In genomic region chr20:23655551-23656211, GRCh38 we compare ENCODE assay signal across 12 cellular contexts. TPM values are rescaled to one million over a fixed set of nuclear protein-coding genes. Genes with fewer than 3 reads are reported as not detected.
DNase-seq lines count a peak whose midpoint lies in the region; ATAC-seq, FAIRE-seq and TF ChIP-seq lines count a peak whose summit lies in the region.
"Had no signal": no experiment of that assay in that cellular context is flagged by ENCODE, and none has a peak within 500 bp of the region (broad histone marks: within the 10 kb centered on the region; RNA-seq: fewer than 3 reads in every experiment).

No MANE protein-coding gene starts in this region.

- BruUV-seq in GM12878 (replicated peaks; lab: Mats Ljungman, UMichigan) = no TSS peak

- DNase-seq in GM23248 (peak; percentile 13), GM12878 (ENCODE audit: low read depth, low spot score) (no peak), kidney (peak; percentile 81), immature natural killer cell (no peak), HEK293T (ENCODE audit: extremely low spot score) (no peak)
- DNase-seq in stimulated activated CD8-positive, alpha-beta memory T cell treated with anti-CD3 and anti-CD28 coated beads, Interleukin-4, amount 100 ng/mL, for 48 hours = no peak
- DNase-seq: activated CD4-positive, alpha-beta memory T cell treated with anti-CD3 and anti-CD28 coated beads, Interleukin-2, amount 10 ng/mL, durations not matched to agents 7 days and 5 days; Caco-2; stimulated activated CD4-positive, alpha-beta T cell treated with anti-CD3 and anti-CD28 coated beads, Interleukin-4, amount 100 ng/mL, for 4 hours had no signal

- H3K36me3 Mint-ChIP-seq in immature natural killer cell = no peaks in the 10 kb centered on the region

- CTCF ChIA-PET in GM12878 (lab: Yijun Ruan, JAX) (interaction anchor here (0.9 kb wide), 1 partner anchor 341 kb away, joined by 4 read pairs; no protein-coding TSS in a partner anchor), HEK293T (lab: Yijun Ruan, JAX) (no interaction called here)

- H4K20me1 ChIP-seq in GM23248 (ENCODE audit: insufficient read depth) (no peaks in the 10 kb centered on the region), GM12878 (ENCODE audit: control insufficient read depth, insufficient read depth) (no peaks in the 10 kb centered on the region)

- no peak overlapping the region for H3K27ac ChIP-seq in GM23248
- no peak overlapping the region for H3K27ac ChIP-seq in GM12878 (ENCODE audit: control insufficient read depth, insufficient read depth)
- H3K27ac ChIP-seq in kidney (ENCODE audit: low read depth in 2 of 2, low read length in 2 of 2) = no peak overlapping the region

- peaks cover 4 to 12% (median 5%) of the 10 kb centered on the region in 3 donors for H3K27me3 Mint-ChIP-seq in immature natural killer cell (ENCODE audit: low read depth in 3 of 3)

- H2AFZ ChIP-seq in GM23248 = peak overlapping the region; percentile 71
- H2AFZ ChIP-seq in GM12878 (ENCODE audit: control insufficient read depth, low read depth, low read length) = no peak overlapping the region

- ATAC-seq in GM12878 (no peak; the same call in 1 of the 3 replicates), GM21447 (IDR thresholded peaks at IDR 0.05; ENCODE audit: unreplicated experiment) (no peak)

- in situ Hi-C loops in GM23248 (cut with MboI) = no loop called here
- in situ Hi-C loops in GM12878 (cut with MboI) = no loop called here

- RAD21 ChIA-PET in GM12878 (lab: Charles Lee; ENCODE audit: unreplicated experiment) = no interaction called here

- H3K4me3 Mint-ChIP-seq in immature natural killer cell = no peak overlapping the region
- H3K4me3 Mint-ChIP-seq: activated CD4-positive, alpha-beta memory T cell treated with anti-CD3 and anti-CD28 coated beads, Interleukin-2, amount 10 ng/mL, durations not matched to agents 7 days and 5 days had no signal

- no peaks in the 10 kb centered on the region for H3F3A ChIP-seq in GM23248 (ENCODE audit: insufficient read depth)

- H3K4me2 ChIP-seq in GM23248 (ENCODE audit: unreplicated experiment) (no peak overlapping the region), GM12878 (ENCODE audit: control insufficient read depth, insufficient read depth) (0 out of 2 replicates have a peak overlapping the region, but pooled peaks have one; percentile 25), skeletal muscle satellite cell (ENCODE audit: low read length) (peak overlapping the region; percentile 51)

- H3K9me2 ChIP-seq in GM23248 (ENCODE audit: insufficient read depth) = no peaks in the 10 kb centered on the region

- no peaks in the 10 kb centered on the region for H3K4me1 Mint-ChIP-seq in immature natural killer cell
- H3K4me1 Mint-ChIP-seq: activated CD4-positive, alpha-beta memory T cell treated with anti-CD3 and anti-CD28 coated beads, Interleukin-2, amount 10 ng/mL, durations not matched to agents 7 days and 5 days had no signal

- H3K4me1 ChIP-seq in GM23248 (ENCODE audit: insufficient read depth) (no peaks in the 10 kb centered on the region; the same call in 1 of the 2 replicates), GM12878 (ENCODE audit: control insufficient read depth, insufficient read depth, low read length) (peaks cover 6% of the 10 kb centered on the region), kidney (ENCODE audit: control insufficient read depth in 1 of 2, insufficient read depth in 1 of 2, low read depth in 1 of 2, low read length in 2 of 2) (peaks cover 8 to 10% of the 10 kb centered on the region in 2 donors), skeletal muscle satellite cell (ENCODE audit: control insufficient read depth, insufficient read depth, low read length) (peaks cover 13% of the 10 kb centered on the region)

- no peak overlapping the region for H3K27ac Mint-ChIP-seq in immature natural killer cell
- H3K27ac Mint-ChIP-seq: activated CD4-positive, alpha-beta memory T cell treated with anti-CD3 and anti-CD28 coated beads, Interleukin-2, amount 10 ng/mL, durations not matched to agents 7 days and 5 days had no signal

- no peaks in the 10 kb centered on the region for H3K9me3 ChIP-seq in GM23248 (ENCODE audit: low read depth)
- no peaks in the 10 kb centered on the region; the same call in 2 of the 3 replicates for H3K9me3 ChIP-seq in GM12878 (replicated peaks; ENCODE audit: control insufficient read depth, insufficient read depth, low read length)
- no peaks in the 10 kb centered on the region for H3K9me3 ChIP-seq in kidney (ENCODE audit: control insufficient read depth in 1 of 2, low read length in 2 of 2)
- no peaks in the 10 kb centered on the region for H3K9me3 ChIP-seq in skeletal muscle satellite cell (replicated peaks; ENCODE audit: low read length)
- H3K9me3 ChIP-seq: Caco-2 had no signal

- WGBS in GM23248 (ENCODE audit: low coverage in 1 of 2, low lambda C conversion rate in 2 of 2, missing lambda C conversion rate in 2 of 2), 2 experiments = 13 to 15% methylated on average over 19 to 22 of the region's 22 CpGs
- 7% methylated on average over 22 of the region's 22 CpGs for WGBS in GM12878 (ENCODE audit: insufficient coverage, insufficient replicate concordance, low lambda C conversion rate, missing lambda C conversion rate)

- no peak for TF ChIP-seq POLR2A in GM12878 (IDR thresholded peaks at IDR 0.05; ENCODE audit: low read depth, low read length)

- intact Hi-C loops in GM12878 (cut with micrococcal nuclease; ENCODE audit: unreplicated experiment) (no loop called here), kidney (cut with DNase I) (no loop called here)

- POLR2A ChIA-PET in GM12878 (lab: Charles Lee) (no interaction called here), HEK293T (lab: Yijun Ruan, JAX) (no interaction called here)

- H3K27me3 ChIP-seq in GM23248 (replicated peaks; ENCODE audit: insufficient read depth) (no peaks in the 10 kb centered on the region), GM12878 (replicated peaks in 1 of 2; ENCODE audit: control insufficient read depth in 2 of 2, insufficient read depth in 2 of 2, low read length in 1 of 2) (no peaks in the 10 kb centered on the region), skeletal muscle satellite cell (ENCODE audit: control insufficient read depth, insufficient read depth, low read length) (peaks cover 14% of the 10 kb centered on the region)

- H3K4me3 ChIP-seq in GM23248 (no peak overlapping the region), GM12878 (no peak overlapping the region), kidney (ENCODE audit: low read length in 2 of 2) (no peak overlapping the region), skeletal muscle satellite cell (ENCODE audit: low read length) (peak overlapping the region; percentile 8)

- SMC1A ChIA-PET in GM12878 (lab: Charles Lee; ENCODE audit: uncharacterized antibody, unreplicated experiment) = no interaction called here

- H3K9me3 Mint-ChIP-seq in immature natural killer cell = peaks cover 0 to 5% (median 0%) of the 10 kb centered on the region in 6 donors
- H3K9me3 Mint-ChIP-seq: activated CD4-positive, alpha-beta memory T cell treated with anti-CD3 and anti-CD28 coated beads, Interleukin-2, amount 10 ng/mL, durations not matched to agents 7 days and 5 days had no signal

- no peak for TF ChIP-seq EP300 in GM12878 (IDR thresholded peaks at IDR 0.05; ENCODE audit: borderline replicate concordance in 1 of 2, control insufficient read depth in 1 of 2, low read depth in 2 of 2, low read length in 2 of 2)

- TF ChIP-seq CTCF in GM12878 (IDR thresholded peaks at IDR 0.05 in 2 of 3, conservative IDR thresholded peaks at IDR 0.05 in 1 of 3; ENCODE audit: control insufficient read depth in 2 of 3, extremely low read depth in 1 of 3, insufficient read depth in 1 of 3, low read depth in 3 of 3, low read length in 3 of 3) (no peak), kidney (IDR thresholded peaks at IDR 0.05; ENCODE audit: borderline replicate concordance, extremely low read depth, insufficient read depth) (no peak)

- no peak overlapping the region for H3K9ac ChIP-seq in GM23248
- H3K9ac ChIP-seq in GM12878 (ENCODE audit: control insufficient read depth, insufficient read depth, low read length) = no peak overlapping the region
- H3K9ac ChIP-seq in kidney (ENCODE audit: low read length in 2 of 2) = no peak overlapping the region
- H3K9ac ChIP-seq in skeletal muscle satellite cell (ENCODE audit: low read depth, low read length) = no peak overlapping the region

- H3K79me2 ChIP-seq in GM23248 (ENCODE audit: insufficient read depth) (no peaks in the 10 kb centered on the region), GM12878 (ENCODE audit: control insufficient read depth, insufficient read depth, low read length) (no peaks in the 10 kb centered on the region)

- H3K36me3 ChIP-seq in GM23248 (ENCODE audit: low read depth) (no peaks in the 10 kb centered on the region), GM12878 (ENCODE audit: control insufficient read depth in 2 of 2, insufficient read depth in 2 of 2, low read length in 1 of 2) (no peaks in the 10 kb centered on the region), kidney (ENCODE audit: control insufficient read depth in 1 of 2, insufficient read depth in 2 of 2, low read length in 2 of 2) (no peaks in the 10 kb centered on the region), skeletal muscle satellite cell (ENCODE audit: insufficient read depth, low read length) (no peaks in the 10 kb centered on the region)

- FAIRE-seq in GM12878 (lab: Jason Lieb, UNC) (no peak), kidney (lab: Jason Lieb, UNC) (no peak)

- no peak for TF ChIP-seq RAD21 in GM12878 (IDR thresholded peaks at IDR 0.05; ENCODE audit: insufficient read depth, low read depth, low read length)

RNA-seq across cellular contexts. Expression of gene CST3, which starts 17.9 kb away (rescaled TPM):
- total RNA-seq in GM23248 (2014; rRNA removed; shearing (Covaris generic)) = 396 and 478 TPM in 2 replicates
- polyA plus RNA-seq in GM23248 (2016; fragmentation: Nextera tagmentation; extraction: Ambion mirVana) = 782 and 784 TPM in 2 replicates
- 8.0 and 8.9 TPM in 2 replicates for total RNA-seq in GM12878 (2013; cell fraction: nucleolus; rRNA removed)
- total RNA-seq in GM12878 (2014; rRNA removed) = 54.0 and 74.3 TPM in 2 replicates
- total RNA-seq in GM12878 (2014; rRNA removed; fragmentation: Illumina TruSeq; extraction: Trizol) = 35.1 and 35.5 TPM in 2 replicates
- 114 and 115 TPM in 2 replicates for total RNA-seq in GM12878 (2021)
- polyA plus RNA-seq in GM12878 (2011; ENCODE audit: low read depth) = 12.4 TPM
- 8.5 and 20.4 TPM in 2 replicates for polyA plus RNA-seq in GM12878 (2011; rRNA removed)
- polyA plus RNA-seq in GM12878 (2011; cell fraction: cytosol; rRNA removed) = 37.8 and 46.4 TPM in 2 replicates
- polyA plus RNA-seq in GM12878 (2011; cell fraction: nucleus; rRNA removed) = 14.0 and 16.1 TPM in 2 replicates
- polyA plus RNA-seq in GM12878 (2012) = 22.5 and 28.0 TPM in 2 replicates
- 18.6 and 41.3 TPM in 2 replicates for polyA plus RNA-seq in GM12878 (2014; fragmentation: Illumina TruSeq; extraction: Trizol)
- polyA plus RNA-seq in GM12878 (2014; fragmentation: Nextera tagmentation; extraction: Ambion mirVana) = 10 to 100 TPM; 11.8 to 22.2 TPM
- polyA plus RNA-seq in GM12878 (2014; rRNA removed) = 112 and 116 TPM in 2 replicates
- 100 to 1,000 TPM; 122 to 127 TPM for polyA plus RNA-seq in GM12878 (2016; fragmentation: Nextera tagmentation; extraction: Ambion mirVana)
- polyA minus RNA-seq in GM12878 (2011; rRNA and poly(A)+ RNA removed) = 11.7 and 21.1 TPM in 2 replicates
- polyA minus RNA-seq in GM12878 (2011; cell fraction: cytosol; rRNA and poly(A)+ RNA removed) = 18.3 TPM in 2 replicates
- polyA minus RNA-seq in GM12878 (2011; cell fraction: nucleus; rRNA and poly(A)+ RNA removed) = 3.8 and 4.5 TPM in 2 replicates
- 852 TPM for total RNA-seq in kidney
- 942 TPM for polyA plus RNA-seq in kidney (ENCODE audit: insufficient read depth, low read depth, low replicate concordance)
- total RNA-seq in skeletal muscle satellite cell (2012; rRNA removed) = 210 and 293 TPM in 2 replicates
- polyA plus RNA-seq in immature natural killer cell = 100 to 1,000 TPM in 2 of 3 donors, 10 to 100 TPM in 1; 60.0 to 290 (median 289) TPM

RNA-seq across cellular contexts. Expression of gene CST4, which starts 33.2 kb away (rescaled TPM):
- not detected in 2 replicates for total RNA-seq in GM23248 (2014; rRNA removed; shearing (Covaris generic))
- polyA plus RNA-seq in GM23248 (2016; fragmentation: Nextera tagmentation; extraction: Ambion mirVana) = not detected in 2 replicates
- total RNA-seq in GM12878 (2013; cell fraction: nucleolus; rRNA removed) = not detected in 2 replicates
- not detected in 2 replicates for total RNA-seq in GM12878 (2014; rRNA removed)
- not detected in 2 replicates for total RNA-seq in GM12878 (2014; rRNA removed; fragmentation: Illumina TruSeq; extraction: Trizol)
- not detected in 2 replicates for total RNA-seq in GM12878 (2021)
- not detected for polyA plus RNA-seq in GM12878 (2011; ENCODE audit: low read depth)
- polyA plus RNA-seq in GM12878 (2011; rRNA removed) = not detected in 2 replicates
- polyA plus RNA-seq in GM12878 (2011; cell fraction: cytosol; rRNA removed) = not detected in 2 replicates
- not detected in 2 replicates for polyA plus RNA-seq in GM12878 (2011; cell fraction: nucleus; rRNA removed)
- not detected in 2 replicates for polyA plus RNA-seq in GM12878 (2012)
- not detected in 2 replicates for polyA plus RNA-seq in GM12878 (2014; fragmentation: Illumina TruSeq; extraction: Trizol)
- not detected for polyA plus RNA-seq in GM12878 (2014; fragmentation: Nextera tagmentation; extraction: Ambion mirVana)
- polyA plus RNA-seq in GM12878 (2014; rRNA removed) = not detected in 2 replicates
- not detected for polyA plus RNA-seq in GM12878 (2016; fragmentation: Nextera tagmentation; extraction: Ambion mirVana)
- polyA minus RNA-seq in GM12878 (2011; rRNA and poly(A)+ RNA removed) = not detected in 2 replicates
- not detected in 2 replicates for polyA minus RNA-seq in GM12878 (2011; cell fraction: cytosol; rRNA and poly(A)+ RNA removed)
- not detected in 2 replicates for polyA minus RNA-seq in GM12878 (2011; cell fraction: nucleus; rRNA and poly(A)+ RNA removed)
- total RNA-seq in kidney = not detected
- polyA plus RNA-seq in kidney (ENCODE audit: insufficient read depth, low read depth, low replicate concordance) = not detected
- total RNA-seq in skeletal muscle satellite cell (2012; rRNA removed) = not detected in 2 replicates
- polyA plus RNA-seq in immature natural killer cell = not detected
- total RNA-seq: activated CD4-positive, alpha-beta memory T cell treated with anti-CD3 and anti-CD28 coated beads, Interleukin-2, amount 10 ng/mL, durations not matched to agents 7 days and 5 days; kidney epithelial cell had no signal

RNA-seq across cellular contexts. Expression of gene CST9, which starts 50.0 kb away (rescaled TPM):
- total RNA-seq in GM23248 (2014; rRNA removed; shearing (Covaris generic)) = not detected in 2 replicates
- polyA plus RNA-seq in GM23248 (2016; fragmentation: Nextera tagmentation; extraction: Ambion mirVana) (not detected in 2 replicates), GM12878 (2011; rRNA removed) (not detected in 2 replicates), GM12878 (2014; fragmentation: Illumina TruSeq; extraction: Trizol) (not detected in 2 replicates), GM12878 (2014; fragmentation: Nextera tagmentation; extraction: Ambion mirVana) (not detected), GM12878 (2014; rRNA removed) (not detected in 2 replicates), GM12878 (2016; fragmentation: Nextera tagmentation; extraction: Ambion mirVana) (not detected), kidney (ENCODE audit: insufficient read depth, low read depth, low replicate concordance) (not detected), immature natural killer cell (not detected)
- total RNA-seq in GM12878 (2013; cell fraction: nucleolus; rRNA removed) = not detected in 2 replicates
- total RNA-seq in GM12878 (2014; rRNA removed) (not detected in 2 replicates), GM12878 (2014; rRNA removed; fragmentation: Illumina TruSeq; extraction: Trizol) (not detected in 2 replicates), GM12878 (2021) (not detected in 2 replicates), kidney (not detected)
- polyA plus RNA-seq in GM12878 (2011; ENCODE audit: low read depth) = not detected
- not detected in 2 replicates for polyA plus RNA-seq in GM12878 (2011; cell fraction: cytosol; rRNA removed)
- not detected in 2 replicates for polyA plus RNA-seq in GM12878 (2011; cell fraction: nucleus; rRNA removed)
- not detected in 2 replicates for polyA plus RNA-seq in GM12878 (2012)
- polyA minus RNA-seq in GM12878 (2011; rRNA and poly(A)+ RNA removed) = not detected in 2 replicates
- polyA minus RNA-seq in GM12878 (2011; cell fraction: cytosol; rRNA and poly(A)+ RNA removed) = not detected in 2 replicates
- polyA minus RNA-seq in GM12878 (2011; cell fraction: nucleus; rRNA and poly(A)+ RNA removed) = not detected in 2 replicates
- not detected in 2 replicates for total RNA-seq in skeletal muscle satellite cell (2012; rRNA removed)
- total RNA-seq: activated CD4-positive, alpha-beta memory T cell treated with anti-CD3 and anti-CD28 coated beads, Interleukin-2, amount 10 ng/mL, durations not matched to agents 7 days and 5 days; Caco-2; kidney epithelial cell had no signal

Comparison
In these comparisons a context has a peak if more than half of its experiments do, and no peak if none do; other contexts are left out.
1. DNase-seq: peak in GM23248 (single experiment) and kidney (single experiment); none in GM12878 (single experiment), immature natural killer cell (0 of 3), HEK293T (single experiment) and stimulated activated CD8-positive, alpha-beta memory T cell treated with anti-CD3 and anti-CD28 coated beads, Interleukin-4, amount 100 ng/mL, for 48 hours (single experiment).